ENCODE assay signal across 1 cellular context in genomic region chr9:131405858-131406566, GRCh38.
TF ChIP-seq lines count a peak whose summit lies in the region.

No MANE protein-coding gene starts in this region.

TF ChIP-seq in SK-N-SH treated with all-trans-retinoic acid at 6 μM for 48 hours, 23 proteins besides CTCF, POLR2A, EP300 and RAD21 (continued from another document):
- no peak for TF ChIP-seq TSHZ2 (CRISPR knock-in tag; IDR thresholded peaks at IDR 0.05)
- no peak for TF ChIP-seq TOX (CRISPR knock-in tag; IDR thresholded peaks at IDR 0.05; ENCODE audit: borderline replicate concordance)
- TF ChIP-seq BACH2 (CRISPR knock-in tag; IDR thresholded peaks at IDR 0.05; ENCODE audit: borderline replicate concordance): no peak
